In genomic region chr3:29453278-29453961, GRCh38 we compare ENCODE assay signal across 9 cellular contexts.
DNase-seq lines count a peak whose midpoint lies in the region; ATAC-seq and TF ChIP-seq lines count a peak whose summit lies in the region.
"Had no signal": no experiment of that assay in that cellular context is flagged by ENCODE, and none has a peak within 500 bp of the region (broad histone marks: within the 10 kb centered on the region; RNA-seq: fewer than 3 reads in every experiment).

No MANE protein-coding gene starts in this region.

- H3K36me3 ChIP-seq in right lobe of liver = no peaks in the 10 kb centered on the region
- no peaks in the 10 kb centered on the region for H3K36me3 ChIP-seq in thyroid gland

- H3K9me3 ChIP-seq in right lobe of liver (no peaks in the 10 kb centered on the region), thyroid gland (no peaks in the 10 kb centered on the region)
- H3K9me3 ChIP-seq: SJSA1 had no signal

- 26% methylated on average over 2 of the region's 7 CpGs for WGBS in right lobe of liver (ENCODE audit: insufficient coverage, low coverage, low lambda C conversion rate, missing lambda C conversion rate)
- 30 to 33% methylated on average over 6 to 7 of the region's 7 CpGs for WGBS in thyroid gland, 2 donors

- H3K27ac ChIP-seq in right lobe of liver (no peak overlapping the region), thyroid gland (peak overlapping the region; percentile 59 to 85 (median 79))
- H3K27ac ChIP-seq: SJSA1 had no signal

- peaks cover 0 to 8% (median 0%) of the 10 kb centered on the region in 4 donors for H3K4me1 ChIP-seq in right lobe of liver
- peaks cover 25 to 29% of the 10 kb centered on the region in 2 donors for H3K4me1 ChIP-seq in thyroid gland

- no peaks in the 10 kb centered on the region for H3K9me3 Mint-ChIP-seq in brain
- H3K9me3 Mint-ChIP-seq in activated CD4-positive, alpha-beta T cell treated with anti-CD3 and anti-CD28 coated beads for 36 hours (ENCODE audit: low read depth) = no peaks in the 10 kb centered on the region

- intact Hi-C loops in right lobe of liver (cut with DNase I) (no loop called here), thyroid gland (cut with DNase I) (no loop called here)
- intact Hi-C loops in activated CD4-positive, alpha-beta T cell treated with anti-CD3 and anti-CD28 coated beads for 36 hours (cut with DNase I, micrococcal nuclease) = no loop called here

- peak overlapping the region in 3 of 5 experiments; percentile 25 to 79 (median 28) for H3K4me3 Mint-ChIP-seq in brain
- H3K4me3 Mint-ChIP-seq in activated CD4-positive, alpha-beta T cell treated with anti-CD3 and anti-CD28 coated beads for 36 hours = no peak overlapping the region

- no peak for TF ChIP-seq CTCF in brain (conservative IDR thresholded peaks at IDR 0.05)
- no peak for TF ChIP-seq CTCF in right lobe of liver (IDR thresholded peaks at IDR 0.05)
- no peak for TF ChIP-seq CTCF in thyroid gland (IDR thresholded peaks at IDR 0.05)

- H3K4me3 ChIP-seq in right lobe of liver (no peak overlapping the region), thyroid gland (replicated peaks in 1 of 3) (no peak overlapping the region)
- H3K4me3 ChIP-seq: SJSA1 had no signal

- POLR2A ChIA-PET in activated CD4-positive, alpha-beta T cell treated with anti-CD3 and anti-CD28 coated beads for 36 hours (lab: Charles Lee) = no interaction called here

- no peaks in the 10 kb centered on the region for H3K36me3 Mint-ChIP-seq in brain
- no peaks in the 10 kb centered on the region for H3K36me3 Mint-ChIP-seq in activated CD4-positive, alpha-beta T cell treated with anti-CD3 and anti-CD28 coated beads for 36 hours (ENCODE audit: low read depth)

- CTCF ChIA-PET in activated CD4-positive, alpha-beta T cell treated with anti-CD3 and anti-CD28 coated beads for 36 hours (lab: Charles Lee) = no interaction called here

- peak; percentile 69 to 85 (median 81) for ATAC-seq in right lobe of liver
- ATAC-seq in activated CD4-positive, alpha-beta T cell treated with anti-CD3 and anti-CD28 coated beads for 36 hours = no peak

- no peaks in the 10 kb centered on the region for H3K27me3 Mint-ChIP-seq in brain
- no peaks in the 10 kb centered on the region for H3K27me3 Mint-ChIP-seq in activated CD4-positive, alpha-beta T cell treated with anti-CD3 and anti-CD28 coated beads for 36 hours

- peak overlapping the region in 4 of 5 experiments; percentile 13 to 94 (median 74) for H3K27ac Mint-ChIP-seq in brain
- no peak overlapping the region for H3K27ac Mint-ChIP-seq in activated CD4-positive, alpha-beta T cell treated with anti-CD3 and anti-CD28 coated beads for 36 hours

- TF ChIP-seq POLR2A in right lobe of liver (IDR thresholded peaks at IDR 0.05) = no peak
- no peak for TF ChIP-seq POLR2A in thyroid gland (IDR thresholded peaks at IDR 0.05)

- peaks cover 34% of the 10 kb centered on the region for H3K4me1 Mint-ChIP-seq in brain
- no peaks in the 10 kb centered on the region for H3K4me1 Mint-ChIP-seq in activated CD4-positive, alpha-beta T cell treated with anti-CD3 and anti-CD28 coated beads for 36 hours

- H3K27me3 ChIP-seq in right lobe of liver (no peaks in the 10 kb centered on the region), thyroid gland (no peaks in the 10 kb centered on the region)
- H3K27me3 ChIP-seq: SJSA1 had no signal

- DNase-seq in NCI-H2029 treated with DMSO at 0.1 percent for 48 hours (lab: John Stamatoyannopoulos, UW) (peak; percentile 91), right lobe of liver (peak in 2 of 3 donors; percentile 51 to 74), thyroid gland (peak; percentile 90 to 91), HPDE6-E6E7 (ENCODE audit: extremely low spot score) (no peak), T-helper 1 cell (no peak)
- DNase-seq in activated CD4-positive, alpha-beta T cell treated with anti-CD3 and anti-CD28 coated beads for 36 hours = no peak
- DNase-seq: GOT3 had no signal

Comparison
In these comparisons a context has a peak if more than half of its experiments do, and no peak if none do; other contexts are left out.
1. DNase-seq: peak in NCI-H2029 treated with DMSO at 0.1 percent for 48 hours (single experiment), right lobe of liver (2 of 3) and thyroid gland (2 of 2); none in HPDE6-E6E7 (single experiment), T-helper 1 cell (0 of 5) and activated CD4-positive, alpha-beta T cell treated with anti-CD3 and anti-CD28 coated beads for 36 hours (single experiment).
2. H3K27ac ChIP-seq: peak in thyroid gland (3 of 3); none in right lobe of liver (0 of 3).